21 cellular contexts compared by ENCODE assay signal in the genomic region with DNA sequence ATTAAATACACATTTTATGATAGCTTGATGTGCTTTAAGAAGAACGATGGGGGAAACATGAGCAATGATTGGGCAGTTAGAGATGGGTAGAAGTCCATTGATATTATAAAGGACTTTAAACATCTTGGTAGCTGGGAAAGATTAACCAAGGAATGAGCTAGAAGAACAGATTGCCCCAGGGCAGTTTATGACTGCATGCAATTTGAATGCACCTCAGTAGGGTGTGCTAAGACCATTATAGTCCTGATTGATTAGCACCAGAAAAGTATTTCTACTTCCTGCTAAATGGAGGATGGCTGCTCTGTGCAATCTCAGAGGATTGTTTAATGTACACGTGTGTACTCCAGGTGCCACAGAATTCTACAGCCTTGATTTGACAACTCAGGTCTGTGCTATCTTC.
"Had no signal": no experiment of that assay in that cellular context is flagged by ENCODE, and none has a peak within 500 bp of the region (broad histone marks: within the 10 kb centered on the region; RNA-seq: fewer than 3 reads in every experiment).

No MANE protein-coding gene starts in this region.

- H3K9me3 ChIP-seq: left ventricle myocardium inferior, pancreas, thyroid gland had no signal

- DNase-seq: activated T-cell treated with anti-CD3 and anti-CD28 coated beads, Interleukin-2, amount 50 U/mL, for 1 hour; aorta; caudate nucleus; dermis blood vessel endothelial cell; effector CD8-positive, alpha-beta T cell; foreskin melanocyte; glutamatergic neuron; immature natural killer cell; left ventricle myocardium inferior; mammary epithelial cell; pancreas; right cardiac atrium; stimulated activated CD4-positive, alpha-beta T cell treated with anti-CD3 and anti-CD28 coated beads, Interleukin-12 subunit alpha, Interleukin-12 subunit beta, amount 100 ng/mL, for 4 hours; stimulated activated CD4-positive, alpha-beta T cell treated with anti-CD3 and anti-CD28 coated beads, Interleukin-4, amount 100 ng/mL, for 4 hours; substantia nigra; T-helper 9 cell; thyroid gland had no signal

- H3K4me2 ChIP-seq: hepatocyte had no signal

- H3K36me3 ChIP-seq: left ventricle myocardium inferior, pancreas, thyroid gland had no signal

- H3K27ac ChIP-seq: hepatocyte, left ventricle myocardium inferior, pancreas, thyroid gland had no signal

- H3K4me3 ChIP-seq: hepatocyte, left ventricle myocardium inferior, pancreas, thyroid gland had no signal

- H3K27me3 ChIP-seq: hepatocyte, pancreas, thyroid gland had no signal

- H3K4me1 ChIP-seq: pancreas, thyroid gland had no signal

- FAIRE-seq: pancreas had no signal

- ATAC-seq: activated naive CD4-positive, alpha-beta T cell treated with anti-CD3 and anti-CD28 coated beads, Interleukin-2, amount 50 U/mL, for 72 hours; activated T-helper 17 cell treated with anti-CD3 and anti-CD28 coated beads, Interleukin-2, amount 50 U/mL, for 72 hours; esophagus mucosa; pancreas; right cardiac atrium had no signal

- H2AFZ ChIP-seq: hepatocyte had no signal
